In the genomic region with DNA sequence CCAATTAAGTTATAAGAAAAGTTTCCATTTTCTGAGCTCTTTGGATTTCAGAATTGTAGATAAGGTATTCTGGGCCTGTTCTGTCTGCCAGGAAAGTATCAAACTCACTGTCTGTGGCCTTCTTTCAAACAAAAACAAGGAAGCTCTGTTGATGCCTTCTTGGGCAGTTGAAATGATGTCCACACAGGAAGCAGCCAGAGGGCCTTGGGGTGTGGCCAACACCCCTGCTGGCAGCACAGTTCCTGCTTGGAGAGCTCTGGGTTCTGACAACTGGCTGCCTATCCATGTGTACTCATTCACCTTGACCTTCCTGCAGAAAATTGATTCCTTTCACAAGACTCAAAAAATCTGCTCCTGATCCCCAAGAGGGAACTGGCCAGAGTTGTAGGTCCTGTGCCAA, we compare ENCODE assay signal across 24 cellular contexts.
DNase-seq lines count a peak whose midpoint lies in the region; ATAC-seq and TF ChIP-seq lines count a peak whose summit lies in the region.
"Had no signal": no experiment of that assay in that cellular context is flagged by ENCODE, and none has a peak within 500 bp of the region (broad histone marks: within the 10 kb centered on the region; RNA-seq: fewer than 3 reads in every experiment).

No MANE protein-coding gene starts in this region.

- H3K36me3 ChIP-seq in colonic mucosa, result no peaks in the 10 kb centered on the region
- H3K36me3 ChIP-seq: BLaER1 had no signal

- TF ChIP-seq CTCF in colonic mucosa (IDR thresholded peaks at IDR 0.05), result no peak

- peak; percentile 85 to 91 for ATAC-seq in left cardiac atrium
- ATAC-seq in HG03097 (IDR thresholded peaks at IDR 0.05; ENCODE audit: low FRiP score, unreplicated experiment), result no peak
- ATAC-seq: activated CD4-positive, CD25-positive, alpha-beta regulatory T cell treated with anti-CD3 and anti-CD28 coated beads, Interleukin-2, amount 50 U/mL, for 24 hours; psoas muscle had no signal

- H3K27ac ChIP-seq in colonic mucosa, result no peak overlapping the region
- H3K27ac ChIP-seq: BLaER1, psoas muscle had no signal

- H3K4me1 ChIP-seq in colonic mucosa, result no peaks in the 10 kb centered on the region
- H3K4me1 ChIP-seq: BLaER1, Caco-2, psoas muscle had no signal

- H3K27me3 ChIP-seq in colonic mucosa, result no peaks in the 10 kb centered on the region
- H3K27me3 ChIP-seq: BLaER1 had no signal

- no peak overlapping the region for H3K9ac ChIP-seq in colonic mucosa (ENCODE audit: low read depth in 2 of 2, low read length in 2 of 2)
- H3K9ac ChIP-seq: BLaER1 had no signal

- peak; percentile 40 to 47 for DNase-seq in AML-193 (lab: John Stamatoyannopoulos, UW)
- DNase-seq in HT1080 (ENCODE audit: low read depth), result peak; percentile 39
- DNase-seq in SKM-1 treated with dmso at 0.1 percent for 144 hours (lab: John Stamatoyannopoulos, UW; ENCODE audit: unreplicated experiment), result peak; percentile 50
- DNase-seq in left cardiac atrium, result peak; percentile 32
- DNase-seq in colonic mucosa, result no peak
- DNase-seq in NCI-H1048 (lab: John Stamatoyannopoulos, UW), result no peak
- no peak for DNase-seq in activated T-cell treated with anti-CD3 and anti-CD28 coated beads, Interleukin-2, amount 50 U/mL, for 1 hour
- DNase-seq: activated CD4-positive, alpha-beta memory T cell treated with anti-CD3 and anti-CD28 coated beads for 36 hours; activated effector memory CD4-positive, alpha-beta T cell treated with Interleukin-2 at 50 U/mL for 16 hours; activated naive CD8-positive, alpha-beta T cell treated with anti-CD3 and anti-CD28 coated beads, Interleukin-2, amount 10 ng/mL, durations not matched to agents 7 days and 5 days; Caco-2; DMS79 treated with DMSO at 0.1 percent for 48 hours; glutamatergic neuron; H9; mammary epithelial cell; NCI-H1436 treated with DMSO at 0.1 percent for 48 hours; NCI-H2107; NCI-H524 treated with DMSO at 0.1 percent for 48 hours; T1000; trophoblast cell had no signal

- H3K9me3 ChIP-seq in colonic mucosa, result no peaks in the 10 kb centered on the region
- H3K9me3 ChIP-seq: BLaER1, Caco-2, psoas muscle had no signal

- H3K4me3 ChIP-seq in colonic mucosa, result no peak overlapping the region
- H3K4me3 ChIP-seq: BLaER1, psoas muscle had no signal

- intact Hi-C loops in left cardiac atrium (cut with DNase I) (loop anchor here in 1 of 2 donors (5.0 kb wide), 1 partner anchor 37 kb away; no protein-coding TSS in a partner anchor), colonic mucosa (cut with DNase I) (no loop called here)

Comparison
In these comparisons a context has a peak if more than half of its experiments do, and no peak if none do; other contexts are left out.
1. DNase-seq: peak in AML-193 (2 of 2), HT1080 (single experiment), SKM-1 treated with dmso at 0.1 percent for 144 hours (single experiment) and left cardiac atrium (single experiment); none in colonic mucosa (single experiment), NCI-H1048 (single experiment) and activated T-cell treated with anti-CD3 and anti-CD28 coated beads, Interleukin-2, amount 50 U/mL, for 1 hour (single experiment).